ENCODE assay signal across 1 cellular context in genomic region chr10:49594594-49594993, GRCh38.
A peak's percentile ranks its signal among the peaks of the same experiment; 100 is the strongest.
TF ChIP-seq lines count a peak whose summit lies in the region.

No MANE protein-coding gene starts in this region.

TF ChIP-seq in K562, 482 proteins besides CTCF, POLR2A, EP300 and RAD21:
- 0 out of 2 replicates have a peak, but pooled peaks have one; percentile 8 for TF ChIP-seq BHLHE40 (IDR thresholded peaks at IDR 0.05; ENCODE audit: low read length)
- 0 out of 2 replicates have a peak, but pooled peaks have one; percentile 13 for TF ChIP-seq JUND (IDR thresholded peaks at IDR 0.05; ENCODE audit: borderline replicate concordance, low read depth, low read length)
- no peak for TF ChIP-seq JUND (tag; IDR thresholded peaks at IDR 0.05; ENCODE audit: borderline replicate concordance, low read depth, low read length)
- peak; percentile 42 for TF ChIP-seq BRD9 (IDR thresholded peaks at IDR 0.05; ENCODE audit: low read depth, partially characterized antibody)
- no peak for TF ChIP-seq ID3 (CRISPR knock-in tag; IDR thresholded peaks at IDR 0.05)
- no peak for TF ChIP-seq ID3 (tag; IDR thresholded peaks at IDR 0.05)
- TF ChIP-seq ZFP36 (IDR thresholded peaks at IDR 0.05; ENCODE audit: low read depth, low read length, partially characterized antibody): peak; percentile 35
- peak; percentile 29; the same call in 1 of the 2 replicates for TF ChIP-seq CC2D1A (IDR thresholded peaks at IDR 0.05)
- TF ChIP-seq CTBP1 (IDR thresholded peaks at IDR 0.05; ENCODE audit: borderline replicate concordance): 0 out of 2 replicates have a peak, but pooled peaks have one; percentile 18
- no peak for TF ChIP-seq L3MBTL2 (IDR thresholded peaks at IDR 0.05)
- no peak for TF ChIP-seq ERF (CRISPR knock-in tag; IDR thresholded peaks at IDR 0.05)
- peak; percentile 39; the same call in 1 of the 2 replicates for TF ChIP-seq NFE2 (IDR thresholded peaks at IDR 0.05; ENCODE audit: low read depth)
- no peak for TF ChIP-seq ZNF561 (CRISPR knock-in tag; conservative IDR thresholded peaks at IDR 0.05)
- TF ChIP-seq STAG1 (CRISPR knock-in tag; IDR thresholded peaks at IDR 0.05; ENCODE audit: borderline replicate concordance): peak; percentile 86
- peak; percentile 74 for TF ChIP-seq SMC3 (conservative IDR thresholded peaks at IDR 0.05; ENCODE audit: insufficient read depth, low read depth, low read length)
- peak; percentile 28; the same call in 1 of the 2 replicates for TF ChIP-seq ARID2 (IDR thresholded peaks at IDR 0.05)
- peak; percentile 72 for TF ChIP-seq DEAF1 (CRISPR knock-in tag; IDR thresholded peaks at IDR 0.05)
